18 cellular contexts compared by ENCODE assay signal in genomic region chr5:32601623-32602295, GRCh38. TPM values are rescaled to one million over a fixed set of nuclear protein-coding genes. Genes with fewer than 3 reads are reported as not detected.
DNase-seq lines count a peak whose midpoint lies in the region; ATAC-seq, FAIRE-seq and TF ChIP-seq lines count a peak whose summit lies in the region.
"Had no signal": no experiment of that assay in that cellular context is flagged by ENCODE, and none has a peak within 500 bp of the region (broad histone marks: within the 10 kb centered on the region; RNA-seq: fewer than 3 reads in every experiment).

No MANE protein-coding gene starts in this region.

- POLR2A ChIA-PET in activated CD4-positive, alpha-beta T cell treated with anti-CD3 and anti-CD28 coated beads for 36 hours (lab: Charles Lee): interaction anchor here (1.1 kb wide), 1 partner anchor 12 kb away, joined by 3 read pairs; no protein-coding TSS in a partner anchor

- no peak overlapping the region for H2AFZ ChIP-seq in osteoblast (ENCODE audit: low read length)

- no peak for TF ChIP-seq CTCF in brain (conservative IDR thresholded peaks at IDR 0.05)
- no peak for TF ChIP-seq CTCF in osteoblast (IDR thresholded peaks at IDR 0.05; ENCODE audit: extremely low read depth, low read depth, low read length)
- no peak for TF ChIP-seq CTCF in suprapubic skin (IDR thresholded peaks at IDR 0.05)

- H3K27me3 ChIP-seq in osteoblast (ENCODE audit: insufficient read depth, low read length) (no peaks in the 10 kb centered on the region), suprapubic skin (no peaks in the 10 kb centered on the region)
- H3K27me3 ChIP-seq: BLaER1, upper lobe of left lung had no signal

- H3K79me2 ChIP-seq in osteoblast (ENCODE audit: insufficient read depth, low read length): peaks cover 27% of the 10 kb centered on the region

- H3K4me1 ChIP-seq in osteoblast (ENCODE audit: insufficient read depth, low read length): peaks cover 34% of the 10 kb centered on the region
- H3K4me1 ChIP-seq in suprapubic skin: peaks cover 8% of the 10 kb centered on the region
- H3K4me1 ChIP-seq: BLaER1 had no signal

- 77% methylated on average over 1 of the region's 1 CpG for WGBS in suprapubic skin

- H3K9me3 Mint-ChIP-seq in activated CD4-positive, alpha-beta T cell treated with anti-CD3 and anti-CD28 coated beads for 36 hours (ENCODE audit: low read depth): no peaks in the 10 kb centered on the region
- no peaks in the 10 kb centered on the region for H3K9me3 Mint-ChIP-seq in brain

- no peaks in the 10 kb centered on the region for H3K27me3 Mint-ChIP-seq in activated CD4-positive, alpha-beta T cell treated with anti-CD3 and anti-CD28 coated beads for 36 hours
- H3K27me3 Mint-ChIP-seq in brain: no peaks in the 10 kb centered on the region

- no peak for DNase-seq in activated CD4-positive, alpha-beta T cell treated with anti-CD3 and anti-CD28 coated beads for 36 hours
- DNase-seq in activated CD4-positive, alpha-beta T cell treated with anti-CD3 and anti-CD28 coated beads for 48 hours: no peak
- DNase-seq in HTR-8/SVneo (ENCODE audit: insufficient read length, low spot score) (no peak), osteoblast (ENCODE audit: insufficient read length, low spot score, missing footprints) (peak; percentile 23), T1000 (lab: John Stamatoyannopoulos, UW) (no peak), suprapubic skin (ENCODE audit: low spot score in 2 of 2) (no peak)
- DNase-seq: 8988T; activated CD4-positive, alpha-beta T cell treated with anti-CD3 and anti-CD28 coated beads, Interleukin-2, amount 50 U/mL, for 1 hour; DMS79 treated with DMSO at 0.1 percent for 48 hours; effector CD8-positive, alpha-beta T cell; hypothalamus; NCI-H1105 treated with DMSO at 0.1 percent for 48 hours; NCI-H69; upper lobe of left lung had no signal

- H3K4me3 Mint-ChIP-seq in activated CD4-positive, alpha-beta T cell treated with anti-CD3 and anti-CD28 coated beads for 36 hours: no peak overlapping the region
- H3K4me3 Mint-ChIP-seq in brain: peak overlapping the region in 2 of 5 experiments; percentile 22 to 40

- no peak overlapping the region for H3K27ac ChIP-seq in osteoblast (ENCODE audit: low read depth, low read length)
- no peak overlapping the region for H3K27ac ChIP-seq in suprapubic skin
- H3K27ac ChIP-seq: BLaER1, skin epidermis, upper lobe of left lung had no signal

- peak overlapping the region; percentile 72 for H3K27ac Mint-ChIP-seq in activated CD4-positive, alpha-beta T cell treated with anti-CD3 and anti-CD28 coated beads for 36 hours
- peak overlapping the region in 4 of 5 experiments; percentile 4 to 36 (median 27) for H3K27ac Mint-ChIP-seq in brain

- CTCF ChIA-PET in activated CD4-positive, alpha-beta T cell treated with anti-CD3 and anti-CD28 coated beads for 36 hours (lab: Charles Lee): interaction anchor here (0.7 to 4.4 kb wide), 2 partner anchors 12 to 110 kb away, joined by 3 to 27 read pairs; no protein-coding TSS in a partner anchor

- H3K4me2 ChIP-seq in osteoblast (ENCODE audit: insufficient read depth, low read length): no peak overlapping the region
- H3K4me2 ChIP-seq: BLaER1 had no signal

- no peaks in the 10 kb centered on the region for H3K9me3 ChIP-seq in osteoblast (ENCODE audit: low read depth, low read length)
- no peaks in the 10 kb centered on the region for H3K9me3 ChIP-seq in suprapubic skin
- H3K9me3 ChIP-seq: BLaER1, upper lobe of left lung had no signal

- H4K20me1 ChIP-seq in osteoblast (ENCODE audit: insufficient read depth, low read length): peaks cover 7% of the 10 kb centered on the region

- intact Hi-C loops in activated CD4-positive, alpha-beta T cell treated with anti-CD3 and anti-CD28 coated beads for 36 hours (cut with DNase I, micrococcal nuclease): no loop called here

- peak; percentile 31 for FAIRE-seq in HTR-8/SVneo (lab: Jason Lieb, UNC)

- TF ChIP-seq POLR2A in suprapubic skin (IDR thresholded peaks at IDR 0.05): no peak

- no peak overlapping the region for H3K4me3 ChIP-seq in osteoblast (ENCODE audit: insufficient read depth, low read length)
- H3K4me3 ChIP-seq in suprapubic skin: no peak overlapping the region
- H3K4me3 ChIP-seq: BLaER1, skin epidermis, upper lobe of left lung had no signal

- H3K36me3 ChIP-seq in osteoblast (ENCODE audit: insufficient read depth, low read length): peaks cover 55% of the 10 kb centered on the region
- peaks cover 42% of the 10 kb centered on the region for H3K36me3 ChIP-seq in suprapubic skin

- no peak for ATAC-seq in activated CD4-positive, alpha-beta T cell treated with anti-CD3 and anti-CD28 coated beads for 36 hours
- ATAC-seq in GM21390 (IDR thresholded peaks at IDR 0.05; ENCODE audit: unreplicated experiment): no peak

- H3K4me1 Mint-ChIP-seq in activated CD4-positive, alpha-beta T cell treated with anti-CD3 and anti-CD28 coated beads for 36 hours: peaks cover 37% of the 10 kb centered on the region
- peaks cover 53% of the 10 kb centered on the region for H3K4me1 Mint-ChIP-seq in brain

- H3K36me3 Mint-ChIP-seq in activated CD4-positive, alpha-beta T cell treated with anti-CD3 and anti-CD28 coated beads for 36 hours (ENCODE audit: low read depth): peaks cover 66% of the 10 kb centered on the region
- peaks cover 78% of the 10 kb centered on the region for H3K36me3 Mint-ChIP-seq in brain

- TF ChIP-seq EP300 in suprapubic skin (IDR thresholded peaks at IDR 0.05): no peak

RNA-seq across cellular contexts. Expression of gene SUB1, which starts 16.4 kb away (rescaled TPM):
- total RNA-seq in activated CD4-positive, alpha-beta T cell treated with anti-CD3 and anti-CD28 coated beads for 36 hours: 100 to 1,000 TPM; 418 to 458 TPM
- 262 TPM for polyA plus RNA-seq in brain (ENCODE audit: insufficient read depth, low read depth, low replicate concordance)
- 101 and 115 TPM in 2 replicates for total RNA-seq in osteoblast
- 100 to 1,000 TPM; 128 to 174 (median 137) TPM for total RNA-seq in suprapubic skin
